Comparison of ENCODE assay signal across 1 cellular context in the genomic region with DNA sequence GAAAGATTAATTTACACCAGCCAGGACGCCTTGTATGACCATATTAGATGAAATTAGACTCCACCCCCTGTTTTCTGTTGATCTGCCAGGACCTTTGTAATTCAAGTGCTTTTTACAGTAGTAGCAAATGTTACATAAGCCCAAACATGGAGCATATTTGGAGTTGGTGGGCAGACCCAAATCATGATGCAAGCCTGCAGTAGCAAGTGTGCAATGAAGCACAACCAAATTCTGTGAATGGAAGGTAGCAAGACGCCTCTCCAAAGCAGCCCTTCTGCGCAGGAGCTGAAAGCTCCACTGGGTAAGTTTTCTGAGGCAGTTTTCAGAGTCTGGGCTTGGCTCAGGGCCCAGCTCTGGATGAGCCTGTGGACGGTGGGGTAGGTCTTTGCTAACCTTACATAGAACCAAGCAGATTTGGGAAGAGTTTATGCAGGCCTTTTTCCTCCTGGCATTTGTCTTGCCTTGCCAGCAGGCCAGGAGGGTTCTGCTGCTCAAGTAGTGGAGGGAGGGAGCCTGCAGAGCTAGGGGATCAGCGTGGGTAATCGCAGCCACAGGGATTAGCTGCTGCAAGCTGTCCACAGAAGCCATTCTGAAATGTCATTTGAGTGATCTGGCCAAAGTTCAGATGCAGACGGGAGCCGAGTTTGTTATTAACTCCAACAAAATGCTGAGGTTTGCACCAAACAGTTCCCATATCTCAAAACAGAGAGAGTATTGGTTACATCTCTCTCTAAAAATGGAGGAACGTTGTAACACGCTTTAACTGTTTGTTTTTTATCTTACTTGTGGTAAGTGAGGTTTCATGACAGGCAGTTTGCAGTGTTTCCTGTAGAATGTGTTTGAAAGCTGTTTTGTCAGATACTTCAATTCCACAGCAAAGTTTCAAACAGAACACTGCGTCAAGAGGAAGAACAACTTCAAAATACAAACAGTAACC.
TF ChIP-seq lines count a peak whose summit lies in the region.

No MANE protein-coding gene starts in this region.

TF ChIP-seq in HepG2, 621 proteins besides CTCF, POLR2A, EP300 and RAD21 (continued from another document and continues in another):
- TF ChIP-seq, protein P1, sequence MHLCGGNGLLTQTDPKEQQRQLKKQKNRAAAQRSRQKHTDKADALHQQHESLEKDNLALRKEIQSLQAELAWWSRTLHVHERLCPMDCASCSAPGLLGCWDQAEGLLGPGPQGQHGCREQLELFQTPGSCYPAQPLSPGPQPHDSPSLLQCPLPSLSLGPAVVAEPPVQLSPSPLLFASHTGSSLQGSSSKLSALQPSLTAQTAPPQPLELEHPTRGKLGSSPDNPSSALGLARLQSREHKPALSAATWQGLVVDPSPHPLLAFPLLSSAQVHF (CRISPR knock-in tag; IDR thresholded peaks at IDR 0.05), result no peak
- TF ChIP-seq, protein P2, sequence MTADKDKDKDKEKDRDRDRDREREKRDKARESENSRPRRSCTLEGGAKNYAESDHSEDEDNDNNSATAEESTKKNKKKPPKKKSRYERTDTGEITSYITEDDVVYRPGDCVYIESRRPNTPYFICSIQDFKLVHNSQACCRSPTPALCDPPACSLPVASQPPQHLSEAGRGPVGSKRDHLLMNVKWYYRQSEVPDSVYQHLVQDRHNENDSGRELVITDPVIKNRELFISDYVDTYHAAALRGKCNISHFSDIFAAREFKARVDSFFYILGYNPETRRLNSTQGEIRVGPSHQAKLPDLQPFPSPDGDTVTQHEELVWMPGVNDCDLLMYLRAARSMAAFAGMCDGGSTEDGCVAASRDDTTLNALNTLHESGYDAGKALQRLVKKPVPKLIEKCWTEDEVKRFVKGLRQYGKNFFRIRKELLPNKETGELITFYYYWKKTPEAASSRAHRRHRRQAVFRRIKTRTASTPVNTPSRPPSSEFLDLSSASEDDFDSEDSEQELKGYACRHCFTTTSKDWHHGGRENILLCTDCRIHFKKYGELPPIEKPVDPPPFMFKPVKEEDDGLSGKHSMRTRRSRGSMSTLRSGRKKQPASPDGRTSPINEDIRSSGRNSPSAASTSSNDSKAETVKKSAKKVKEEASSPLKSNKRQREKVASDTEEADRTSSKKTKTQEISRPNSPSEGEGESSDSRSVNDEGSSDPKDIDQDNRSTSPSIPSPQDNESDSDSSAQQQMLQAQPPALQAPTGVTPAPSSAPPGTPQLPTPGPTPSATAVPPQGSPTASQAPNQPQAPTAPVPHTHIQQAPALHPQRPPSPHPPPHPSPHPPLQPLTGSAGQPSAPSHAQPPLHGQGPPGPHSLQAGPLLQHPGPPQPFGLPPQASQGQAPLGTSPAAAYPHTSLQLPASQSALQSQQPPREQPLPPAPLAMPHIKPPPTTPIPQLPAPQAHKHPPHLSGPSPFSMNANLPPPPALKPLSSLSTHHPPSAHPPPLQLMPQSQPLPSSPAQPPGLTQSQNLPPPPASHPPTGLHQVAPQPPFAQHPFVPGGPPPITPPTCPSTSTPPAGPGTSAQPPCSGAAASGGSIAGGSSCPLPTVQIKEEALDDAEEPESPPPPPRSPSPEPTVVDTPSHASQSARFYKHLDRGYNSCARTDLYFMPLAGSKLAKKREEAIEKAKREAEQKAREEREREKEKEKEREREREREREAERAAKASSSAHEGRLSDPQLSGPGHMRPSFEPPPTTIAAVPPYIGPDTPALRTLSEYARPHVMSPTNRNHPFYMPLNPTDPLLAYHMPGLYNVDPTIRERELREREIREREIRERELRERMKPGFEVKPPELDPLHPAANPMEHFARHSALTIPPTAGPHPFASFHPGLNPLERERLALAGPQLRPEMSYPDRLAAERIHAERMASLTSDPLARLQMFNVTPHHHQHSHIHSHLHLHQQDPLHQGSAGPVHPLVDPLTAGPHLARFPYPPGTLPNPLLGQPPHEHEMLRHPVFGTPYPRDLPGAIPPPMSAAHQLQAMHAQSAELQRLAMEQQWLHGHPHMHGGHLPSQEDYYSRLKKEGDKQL (CRISPR knock-in tag; IDR thresholded peaks at IDR 0.05; ENCODE audit: low read depth), result no peak
- no peak for TF ChIP-seq ZNF672 (CRISPR knock-in tag; IDR thresholded peaks at IDR 0.05)
- TF ChIP-seq ZNF615 (CRISPR knock-in tag; IDR thresholded peaks at IDR 0.05; ENCODE audit: borderline replicate concordance), result no peak
- TF ChIP-seq, protein P3, sequence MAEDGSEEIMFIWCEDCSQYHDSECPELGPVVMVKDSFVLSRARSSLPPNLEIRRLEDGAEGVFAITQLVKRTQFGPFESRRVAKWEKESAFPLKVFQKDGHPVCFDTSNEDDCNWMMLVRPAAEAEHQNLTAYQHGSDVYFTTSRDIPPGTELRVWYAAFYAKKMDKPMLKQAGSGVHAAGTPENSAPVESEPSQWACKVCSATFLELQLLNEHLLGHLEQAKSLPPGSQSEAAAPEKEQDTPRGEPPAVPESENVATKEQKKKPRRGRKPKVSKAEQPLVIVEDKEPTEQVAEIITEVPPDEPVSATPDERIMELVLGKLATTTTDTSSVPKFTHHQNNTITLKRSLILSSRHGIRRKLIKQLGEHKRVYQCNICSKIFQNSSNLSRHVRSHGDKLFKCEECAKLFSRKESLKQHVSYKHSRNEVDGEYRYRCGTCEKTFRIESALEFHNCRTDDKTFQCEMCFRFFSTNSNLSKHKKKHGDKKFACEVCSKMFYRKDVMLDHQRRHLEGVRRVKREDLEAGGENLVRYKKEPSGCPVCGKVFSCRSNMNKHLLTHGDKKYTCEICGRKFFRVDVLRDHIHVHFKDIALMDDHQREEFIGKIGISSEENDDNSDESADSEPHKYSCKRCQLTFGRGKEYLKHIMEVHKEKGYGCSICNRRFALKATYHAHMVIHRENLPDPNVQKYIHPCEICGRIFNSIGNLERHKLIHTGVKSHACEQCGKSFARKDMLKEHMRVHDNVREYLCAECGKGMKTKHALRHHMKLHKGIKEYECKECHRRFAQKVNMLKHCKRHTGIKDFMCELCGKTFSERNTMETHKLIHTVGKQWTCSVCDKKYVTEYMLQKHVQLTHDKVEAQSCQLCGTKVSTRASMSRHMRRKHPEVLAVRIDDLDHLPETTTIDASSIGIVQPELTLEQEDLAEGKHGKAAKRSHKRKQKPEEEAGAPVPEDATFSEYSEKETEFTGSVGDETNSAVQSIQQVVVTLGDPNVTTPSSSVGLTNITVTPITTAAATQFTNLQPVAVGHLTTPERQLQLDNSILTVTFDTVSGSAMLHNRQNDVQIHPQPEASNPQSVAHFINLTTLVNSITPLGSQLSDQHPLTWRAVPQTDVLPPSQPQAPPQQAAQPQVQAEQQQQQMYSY (CRISPR knock-in tag; IDR thresholded peaks at IDR 0.05), result no peak
- TF ChIP-seq KDM6A (CRISPR knock-in tag; IDR thresholded peaks at IDR 0.05; ENCODE audit: low read depth), result 0 out of 2 replicates have a peak, but pooled peaks have one; percentile 51
- TF ChIP-seq SNAPC2 (CRISPR knock-in tag; IDR thresholded peaks at IDR 0.05), result no peak
- no peak for TF ChIP-seq ZNF101 (CRISPR knock-in tag; IDR thresholded peaks at IDR 0.05; ENCODE audit: borderline replicate concordance, low read depth)
- no peak for TF ChIP-seq THAP11 (CRISPR knock-in tag; IDR thresholded peaks at IDR 0.05)
- no peak for TF ChIP-seq STAG1 (CRISPR knock-in tag; IDR thresholded peaks at IDR 0.05)
- TF ChIP-seq ATM (IDR thresholded peaks at IDR 0.05; ENCODE audit: borderline replicate concordance), result no peak
- TF ChIP-seq, protein P4, sequence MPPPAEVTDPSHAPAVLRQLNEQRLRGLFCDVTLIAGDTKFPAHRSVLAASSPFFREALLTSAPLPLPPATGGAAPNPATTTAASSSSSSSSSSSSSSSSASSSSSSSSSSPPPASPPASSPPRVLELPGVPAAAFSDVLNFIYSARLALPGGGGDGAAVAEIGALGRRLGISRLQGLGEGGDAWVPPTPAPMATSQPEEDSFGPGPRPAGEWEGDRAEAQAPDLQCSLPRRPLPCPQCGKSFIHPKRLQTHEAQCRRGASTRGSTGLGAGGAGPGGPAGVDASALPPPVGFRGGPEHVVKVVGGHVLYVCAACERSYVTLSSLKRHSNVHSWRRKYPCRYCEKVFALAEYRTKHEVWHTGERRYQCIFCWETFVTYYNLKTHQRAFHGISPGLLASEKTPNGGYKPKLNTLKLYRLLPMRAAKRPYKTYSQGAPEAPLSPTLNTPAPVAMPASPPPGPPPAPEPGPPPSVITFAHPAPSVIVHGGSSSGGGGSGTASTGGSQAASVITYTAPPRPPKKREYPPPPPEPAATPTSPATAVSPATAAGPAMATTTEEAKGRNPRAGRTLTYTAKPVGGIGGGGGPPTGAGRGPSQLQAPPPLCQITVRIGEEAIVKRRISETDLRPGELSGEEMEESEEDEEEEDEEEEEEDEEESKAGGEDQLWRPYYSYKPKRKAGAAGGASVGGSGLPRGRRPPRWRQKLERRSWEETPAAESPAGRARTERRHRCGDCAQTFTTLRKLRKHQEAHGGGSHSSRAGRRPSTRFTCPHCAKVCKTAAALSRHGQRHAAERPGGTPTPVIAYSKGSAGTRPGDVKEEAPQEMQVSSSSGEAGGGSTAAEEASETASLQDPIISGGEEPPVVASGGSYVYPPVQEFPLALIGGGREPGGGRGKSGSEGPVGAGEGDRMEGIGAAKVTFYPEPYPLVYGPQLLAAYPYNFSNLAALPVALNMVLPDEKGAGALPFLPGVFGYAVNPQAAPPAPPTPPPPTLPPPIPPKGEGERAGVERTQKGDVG (CRISPR knock-in tag; IDR thresholded peaks at IDR 0.05; ENCODE audit: borderline replicate concordance), result no peak
- TF ChIP-seq, protein P5, sequence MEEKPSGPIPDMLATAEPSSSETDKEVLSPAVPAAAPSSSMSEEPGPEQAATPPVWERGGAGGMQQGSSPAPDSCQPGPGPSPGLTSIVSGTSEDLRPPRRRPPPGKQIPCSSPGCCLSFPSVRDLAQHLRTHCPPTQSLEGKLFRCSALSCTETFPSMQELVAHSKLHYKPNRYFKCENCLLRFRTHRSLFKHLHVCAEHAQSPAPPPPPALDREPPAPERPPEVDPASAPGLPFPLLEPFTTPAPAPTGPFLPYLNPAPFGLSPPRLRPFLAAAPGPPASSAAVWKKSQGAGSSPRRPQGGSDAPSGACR (CRISPR knock-in tag; IDR thresholded peaks at IDR 0.05), result no peak
- TF ChIP-seq KMT2A (CRISPR knock-in tag; IDR thresholded peaks at IDR 0.05), result peak; percentile 79; the same call in 1 of the 2 replicates
- peak; percentile 56; the same call in 1 of the 2 replicates for TF ChIP-seq MED1 (CRISPR knock-in tag; IDR thresholded peaks at IDR 0.05)
- TF ChIP-seq, protein P6, sequence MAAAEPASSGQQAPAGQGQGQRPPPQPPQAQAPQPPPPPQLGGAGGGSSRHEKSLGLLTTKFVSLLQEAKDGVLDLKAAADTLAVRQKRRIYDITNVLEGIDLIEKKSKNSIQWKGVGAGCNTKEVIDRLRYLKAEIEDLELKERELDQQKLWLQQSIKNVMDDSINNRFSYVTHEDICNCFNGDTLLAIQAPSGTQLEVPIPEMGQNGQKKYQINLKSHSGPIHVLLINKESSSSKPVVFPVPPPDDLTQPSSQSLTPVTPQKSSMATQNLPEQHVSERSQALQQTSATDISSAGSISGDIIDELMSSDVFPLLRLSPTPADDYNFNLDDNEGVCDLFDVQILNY (CRISPR knock-in tag; conservative IDR thresholded peaks at IDR 0.05), result no peak
- TF ChIP-seq ZNF33A (CRISPR knock-in tag; IDR thresholded peaks at IDR 0.05; ENCODE audit: borderline replicate concordance), result no peak; the same call in 1 of the 2 replicates
- TF ChIP-seq, protein P7, sequence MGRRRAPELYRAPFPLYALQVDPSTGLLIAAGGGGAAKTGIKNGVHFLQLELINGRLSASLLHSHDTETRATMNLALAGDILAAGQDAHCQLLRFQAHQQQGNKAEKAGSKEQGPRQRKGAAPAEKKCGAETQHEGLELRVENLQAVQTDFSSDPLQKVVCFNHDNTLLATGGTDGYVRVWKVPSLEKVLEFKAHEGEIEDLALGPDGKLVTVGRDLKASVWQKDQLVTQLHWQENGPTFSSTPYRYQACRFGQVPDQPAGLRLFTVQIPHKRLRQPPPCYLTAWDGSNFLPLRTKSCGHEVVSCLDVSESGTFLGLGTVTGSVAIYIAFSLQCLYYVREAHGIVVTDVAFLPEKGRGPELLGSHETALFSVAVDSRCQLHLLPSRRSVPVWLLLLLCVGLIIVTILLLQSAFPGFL (CRISPR knock-in tag; IDR thresholded peaks at IDR 0.05), result no peak
- TF ChIP-seq SKI (IDR thresholded peaks at IDR 0.05; ENCODE audit: partially characterized antibody), result no peak
- TF ChIP-seq GABPB1 (CRISPR knock-in tag; IDR thresholded peaks at IDR 0.05), result no peak
- TF ChIP-seq SMARCC2 (IDR thresholded peaks at IDR 0.05), result no peak
- 0 out of 2 replicates have a peak, but pooled peaks have one; percentile 31 for TF ChIP-seq ZNF777 (CRISPR knock-in tag; IDR thresholded peaks at IDR 0.05)
- no peak for TF ChIP-seq SCMH1 (CRISPR knock-in tag; IDR thresholded peaks at IDR 0.05; ENCODE audit: borderline replicate concordance)
- TF ChIP-seq HMG20A (CRISPR knock-in tag; IDR thresholded peaks at IDR 0.05; ENCODE audit: borderline replicate concordance), result no peak
- TF ChIP-seq ZNF180 (CRISPR knock-in tag; IDR thresholded peaks at IDR 0.05; ENCODE audit: borderline replicate concordance, low read depth), result no peak
- TF ChIP-seq PRPF4 (IDR thresholded peaks at IDR 0.05; ENCODE audit: low read depth, low read length, poor library complexity, severe bottlenecking), result no peak
- peak; percentile 50; the same call in 1 of the 2 replicates for TF ChIP-seq PHF20 (CRISPR knock-in tag; IDR thresholded peaks at IDR 0.05)
- TF ChIP-seq ZNF605 (CRISPR knock-in tag; IDR thresholded peaks at IDR 0.05), result no peak
- TF ChIP-seq, protein P8, sequence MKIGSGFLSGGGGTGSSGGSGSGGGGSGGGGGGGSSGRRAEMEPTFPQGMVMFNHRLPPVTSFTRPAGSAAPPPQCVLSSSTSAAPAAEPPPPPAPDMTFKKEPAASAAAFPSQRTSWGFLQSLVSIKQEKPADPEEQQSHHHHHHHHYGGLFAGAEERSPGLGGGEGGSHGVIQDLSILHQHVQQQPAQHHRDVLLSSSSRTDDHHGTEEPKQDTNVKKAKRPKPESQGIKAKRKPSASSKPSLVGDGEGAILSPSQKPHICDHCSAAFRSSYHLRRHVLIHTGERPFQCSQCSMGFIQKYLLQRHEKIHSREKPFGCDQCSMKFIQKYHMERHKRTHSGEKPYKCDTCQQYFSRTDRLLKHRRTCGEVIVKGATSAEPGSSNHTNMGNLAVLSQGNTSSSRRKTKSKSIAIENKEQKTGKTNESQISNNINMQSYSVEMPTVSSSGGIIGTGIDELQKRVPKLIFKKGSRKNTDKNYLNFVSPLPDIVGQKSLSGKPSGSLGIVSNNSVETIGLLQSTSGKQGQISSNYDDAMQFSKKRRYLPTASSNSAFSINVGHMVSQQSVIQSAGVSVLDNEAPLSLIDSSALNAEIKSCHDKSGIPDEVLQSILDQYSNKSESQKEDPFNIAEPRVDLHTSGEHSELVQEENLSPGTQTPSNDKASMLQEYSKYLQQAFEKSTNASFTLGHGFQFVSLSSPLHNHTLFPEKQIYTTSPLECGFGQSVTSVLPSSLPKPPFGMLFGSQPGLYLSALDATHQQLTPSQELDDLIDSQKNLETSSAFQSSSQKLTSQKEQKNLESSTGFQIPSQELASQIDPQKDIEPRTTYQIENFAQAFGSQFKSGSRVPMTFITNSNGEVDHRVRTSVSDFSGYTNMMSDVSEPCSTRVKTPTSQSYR (CRISPR knock-in tag; IDR thresholded peaks at IDR 0.05; ENCODE audit: borderline replicate concordance), result no peak
- TF ChIP-seq NR2C2 (CRISPR knock-in tag; IDR thresholded peaks at IDR 0.05; ENCODE audit: borderline replicate concordance), result no peak
- TF ChIP-seq, protein P9, sequence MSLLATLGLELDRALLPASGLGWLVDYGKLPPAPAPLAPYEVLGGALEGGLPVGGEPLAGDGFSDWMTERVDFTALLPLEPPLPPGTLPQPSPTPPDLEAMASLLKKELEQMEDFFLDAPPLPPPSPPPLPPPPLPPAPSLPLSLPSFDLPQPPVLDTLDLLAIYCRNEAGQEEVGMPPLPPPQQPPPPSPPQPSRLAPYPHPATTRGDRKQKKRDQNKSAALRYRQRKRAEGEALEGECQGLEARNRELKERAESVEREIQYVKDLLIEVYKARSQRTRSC (CRISPR knock-in tag; IDR thresholded peaks at IDR 0.05; ENCODE audit: low read depth), result no peak
- TF ChIP-seq ZBTB8A (CRISPR knock-in tag; IDR thresholded peaks at IDR 0.05; ENCODE audit: borderline replicate concordance, low read depth), result no peak
